In genomic region chr14:54567224-54567633, GRCh38 we compare ENCODE assay signal across 8 cellular contexts. TPM values are rescaled to one million over a fixed set of nuclear protein-coding genes. Genes with fewer than 3 reads are reported as not detected.
DNase-seq lines count a peak whose midpoint lies in the region; ATAC-seq and TF ChIP-seq lines count a peak whose summit lies in the region.

No MANE protein-coding gene starts in this region.

- H3K79me2 ChIP-seq in DND-41 (ENCODE audit: insufficient read depth, low read length): no peaks in the 10 kb centered on the region

- H3K36me3 Mint-ChIP-seq in activated naive CD8-positive, alpha-beta T cell treated with anti-CD3 and anti-CD28 coated beads for 36 hours: peaks cover 16% of the 10 kb centered on the region

- H3K4me1 ChIP-seq in DND-41 (ENCODE audit: insufficient read depth, low read length): peaks cover 34% of the 10 kb centered on the region

- DNase-seq in DND-41: no peak
- DNase-seq in activated naive CD8-positive, alpha-beta T cell treated with anti-CD3 and anti-CD28 coated beads for 36 hours: no peak
- no peak for DNase-seq in GM13977 (ENCODE audit: low spot score)

- H3K27ac ChIP-seq in DND-41 (ENCODE audit: low read length): 0 out of 2 replicates have a peak overlapping the region, but pooled peaks have one; percentile 1
- H3K27ac ChIP-seq in skin epidermis: peak overlapping the region in 20 of 21 experiments; percentile 58 to 97 (median 88)

- H3K36me3 ChIP-seq in DND-41 (ENCODE audit: insufficient read depth, low read length): no peaks in the 10 kb centered on the region

- H3K27me3 ChIP-seq in DND-41 (ENCODE audit: insufficient read depth, low read length, poor library complexity): peaks cover 64% of the 10 kb centered on the region

- H3K4me3 ChIP-seq in DND-41 (ENCODE audit: low read depth in 1 of 2, low read length in 2 of 2): peak overlapping the region; percentile 63 to 81
- H3K4me3 ChIP-seq in iPS-18c (ENCODE audit: insufficient read depth, low read depth, low read length): peak overlapping the region; percentile 73
- peak overlapping the region; percentile 53 to 75 (median 67) for H3K4me3 ChIP-seq in skin epidermis

- H3K27me3 Mint-ChIP-seq in activated naive CD8-positive, alpha-beta T cell treated with anti-CD3 and anti-CD28 coated beads for 36 hours: peaks cover 26% of the 10 kb centered on the region

- H3K9me3 Mint-ChIP-seq in activated naive CD8-positive, alpha-beta T cell treated with anti-CD3 and anti-CD28 coated beads for 36 hours: peaks cover 6% of the 10 kb centered on the region

- peak overlapping the region; percentile 98 for H3K4me2 ChIP-seq in DND-41 (ENCODE audit: insufficient read depth, low read length)

- peak overlapping the region; percentile 74 for H2AFZ ChIP-seq in DND-41 (ENCODE audit: low read depth, low read length)

- peak overlapping the region; percentile 91 for H3K27ac Mint-ChIP-seq in activated naive CD8-positive, alpha-beta T cell treated with anti-CD3 and anti-CD28 coated beads for 36 hours

- ATAC-seq in DND-41 (ENCODE audit: insufficient read depth, low read depth): peak; percentile 34; the same call in 2 of the 3 replicates
- ATAC-seq in HG03025 (IDR thresholded peaks at IDR 0.05; ENCODE audit: low FRiP score, unreplicated experiment): peak; percentile 4
- ATAC-seq in HG03565 (IDR thresholded peaks at IDR 0.05; ENCODE audit: unreplicated experiment): no peak
- ATAC-seq in GM21825 (IDR thresholded peaks at IDR 0.05; ENCODE audit: unreplicated experiment): no peak

- H3K9me3 ChIP-seq in DND-41 (ENCODE audit: insufficient read depth, low read length, severe bottlenecking) (peaks cover 4% of the 10 kb centered on the region), iPS-18c (ENCODE audit: control insufficient read depth, insufficient read depth, low read length) (no peaks in the 10 kb centered on the region)

- H4K20me1 ChIP-seq in DND-41 (ENCODE audit: insufficient read depth, low read length): peaks cover 10% of the 10 kb centered on the region

- peaks cover 28% of the 10 kb centered on the region for H3K4me1 Mint-ChIP-seq in activated naive CD8-positive, alpha-beta T cell treated with anti-CD3 and anti-CD28 coated beads for 36 hours

- in situ Hi-C loops in GM13977 (cut with MboI; ENCODE audit: low pct_unique_long_range_greater_than_20kb, low sequenced_read_pairs, unreplicated experiment): no loop called here

- peak overlapping the region; percentile 53 for H3K9ac ChIP-seq in DND-41 (ENCODE audit: low read depth, low read length)

- peak overlapping the region; percentile 96 for H3K4me3 Mint-ChIP-seq in activated naive CD8-positive, alpha-beta T cell treated with anti-CD3 and anti-CD28 coated beads for 36 hours

- TF ChIP-seq CTCF in DND-41 (IDR thresholded peaks at IDR 0.05; ENCODE audit: borderline replicate concordance, extremely low read depth, low read length, poor library complexity, severe bottlenecking) (no peak), GM13977 (IDR thresholded peaks at IDR 0.05; ENCODE audit: extremely low read depth, insufficient read depth, missing control alignments) (no peak)

RNA-seq across cellular contexts. Expression of gene SAMD4A, which starts 0.3 kb away (rescaled TPM):
- 1 to 10 TPM; 4.6 to 4.7 TPM for total RNA-seq in activated naive CD8-positive, alpha-beta T cell treated with anti-CD3 and anti-CD28 coated beads for 36 hours

RNA-seq across cellular contexts. Expression of gene CGRRF1, which starts 57.5 kb away (rescaled TPM):
- 10 to 100 TPM; 11.5 to 12.9 TPM for total RNA-seq in activated naive CD8-positive, alpha-beta T cell treated with anti-CD3 and anti-CD28 coated beads for 36 hours

Comparison
In these comparisons a context has a peak if more than half of its experiments do, and no peak if none do; other contexts are left out.
1. ATAC-seq: peak in DND-41 (single experiment) and HG03025 (single experiment); none in HG03565 (single experiment) and GM21825 (single experiment).
2. Peak in every context shown above with its lines, with median percentiles within 50 percentile points of each other: H3K4me3 ChIP-seq.